In the genomic region with DNA sequence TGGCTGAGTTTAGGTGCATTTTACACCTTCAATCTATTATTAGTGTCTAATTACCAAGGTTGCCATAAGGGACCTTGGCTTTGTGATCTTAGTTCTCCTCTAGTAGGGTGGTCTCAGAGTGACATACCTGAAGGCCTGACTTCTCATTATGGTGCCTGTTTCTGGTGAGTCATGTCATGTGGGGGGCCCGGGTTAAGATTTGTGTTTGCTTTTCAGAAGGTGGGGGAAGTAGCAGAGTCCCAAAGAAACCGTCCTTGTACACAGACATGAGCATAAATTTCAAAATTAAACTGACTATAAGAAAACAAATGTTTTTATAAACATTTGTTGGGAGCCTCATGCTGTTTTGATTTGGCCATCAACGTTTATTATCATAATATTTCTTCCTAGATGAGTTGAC, we compare ENCODE assay signal across 27 cellular contexts.
"Had no signal": no experiment of that assay in that cellular context is flagged by ENCODE, and none has a peak within 500 bp of the region (broad histone marks: within the 10 kb centered on the region; RNA-seq: fewer than 3 reads in every experiment).

No MANE protein-coding gene starts in this region.

- H3K4me1 Mint-ChIP-seq: immature natural killer cell; naive thymus-derived CD8-positive, alpha-beta T cell; nephron; stimulated activated memory B cell treated with anti-CD40 and anti-IgM and Interleukin-4, amounts not matched to agents 10 μg/mL and 1 μg/mL and 100 μg/mL, for 72 hours; stimulated activated naive CD8-positive, alpha-beta T cell treated with anti-CD3 and anti-CD28 coated beads, Interleukin-15, amount 100 ng/mL, for 72 hours had no signal

- H3K4me3 ChIP-seq: left lung, lower lobe of right lung, ovary, right atrium auricular region, right lobe of liver, smooth muscle cell, tibial nerve, uterus had no signal

- H3K4me3 Mint-ChIP-seq: immature natural killer cell; naive thymus-derived CD8-positive, alpha-beta T cell; nephron; stimulated activated memory B cell treated with anti-CD40 and anti-IgM and Interleukin-4, amounts not matched to agents 10 μg/mL and 1 μg/mL and 100 μg/mL, for 72 hours; stimulated activated naive CD8-positive, alpha-beta T cell treated with anti-CD3 and anti-CD28 coated beads, Interleukin-15, amount 100 ng/mL, for 72 hours; type B pancreatic cell had no signal

- DNase-seq: hypothalamus; immature natural killer cell; kidney; left colon; left lung; lower lobe of right lung; mammary epithelial cell; mesenchymal stem cell; naive thymus-derived CD8-positive, alpha-beta T cell; ovary; right lobe of liver; stimulated activated CD4-positive, alpha-beta T cell treated with anti-CD3 and anti-CD28 coated beads, Interleukin-1b, Interleukin-23, amount 100 ng/mL, for 48 hours; stimulated activated CD4-positive, alpha-beta T cell treated with anti-CD3 and anti-CD28 coated beads, Interleukin-2, amount 100 ng/mL, for 48 hours; stimulated activated CD4-positive, alpha-beta T cell treated with anti-CD3 and anti-CD28 coated beads, Interleukin-4, amount 100 ng/mL, for 4 hours; stimulated activated CD8-positive, alpha-beta memory T cell treated with anti-CD3 and anti-CD28 coated beads, Interleukin-4, amount 100 ng/mL, for 48 hours; stimulated activated naive CD4-positive, alpha-beta T cell treated with Interleukin-2 at 50 U/mL for 16 hours; stimulated activated naive CD8-positive, alpha-beta T cell treated with anti-CD3 and anti-CD28 coated beads, Interleukin-15, amount 100 ng/mL, for 72 hours; substantia nigra; uterus had no signal

- H3K36me3 Mint-ChIP-seq: immature natural killer cell; naive thymus-derived CD8-positive, alpha-beta T cell; stimulated activated memory B cell treated with anti-CD40 and anti-IgM and Interleukin-4, amounts not matched to agents 10 μg/mL and 1 μg/mL and 100 μg/mL, for 72 hours; type B pancreatic cell had no signal

- H3K9me3 Mint-ChIP-seq: naive thymus-derived CD8-positive, alpha-beta T cell; nephron; stimulated activated memory B cell treated with anti-CD40 and anti-IgM and Interleukin-4, amounts not matched to agents 10 μg/mL and 1 μg/mL and 100 μg/mL, for 72 hours; stimulated activated naive CD8-positive, alpha-beta T cell treated with anti-CD3 and anti-CD28 coated beads, Interleukin-15, amount 100 ng/mL, for 72 hours; type B pancreatic cell had no signal

- H3K27ac ChIP-seq: left lung, lower lobe of right lung, ovary, right atrium auricular region, right lobe of liver, tibial nerve, uterus had no signal

- ATAC-seq: left colon; left lung; lower lobe of right lung; naive thymus-derived CD8-positive, alpha-beta T cell; right lobe of liver; stimulated activated memory B cell treated with anti-CD40 and anti-IgM and Interleukin-4, amounts not matched to agents 10 μg/mL and 1 μg/mL and 100 μg/mL, for 72 hours; stimulated activated naive CD8-positive, alpha-beta T cell treated with anti-CD3 and anti-CD28 coated beads, Interleukin-15, amount 100 ng/mL, for 72 hours had no signal

- H3K27ac Mint-ChIP-seq: immature natural killer cell; naive thymus-derived CD8-positive, alpha-beta T cell; progenitor cell of endocrine pancreas; stimulated activated memory B cell treated with anti-CD40 and anti-IgM and Interleukin-4, amounts not matched to agents 10 μg/mL and 1 μg/mL and 100 μg/mL, for 72 hours; stimulated activated naive CD8-positive, alpha-beta T cell treated with anti-CD3 and anti-CD28 coated beads, Interleukin-15, amount 100 ng/mL, for 72 hours; type B pancreatic cell had no signal

- H3K27me3 Mint-ChIP-seq: naive thymus-derived CD8-positive, alpha-beta T cell; progenitor cell of endocrine pancreas; stimulated activated memory B cell treated with anti-CD40 and anti-IgM and Interleukin-4, amounts not matched to agents 10 μg/mL and 1 μg/mL and 100 μg/mL, for 72 hours; stimulated activated naive CD8-positive, alpha-beta T cell treated with anti-CD3 and anti-CD28 coated beads, Interleukin-15, amount 100 ng/mL, for 72 hours; type B pancreatic cell had no signal

- H3K4me2 ChIP-seq: smooth muscle cell had no signal

- FAIRE-seq: islet of Langerhans, kidney had no signal

- H3K4me1 ChIP-seq: left lung, lower lobe of right lung, right atrium auricular region, right lobe of liver, uterus had no signal

- H3K36me3 ChIP-seq: left lung, lower lobe of right lung, ovary, right atrium auricular region, right lobe of liver, tibial nerve, uterus had no signal

- H3K9me3 ChIP-seq: left lung, lower lobe of right lung, ovary, right atrium auricular region, right lobe of liver, tibial nerve, uterus had no signal

- H3K27me3 ChIP-seq: left lung, ovary, right atrium auricular region, right lobe of liver, tibial nerve, uterus had no signal
